18 cellular contexts compared by ENCODE assay signal in the genomic region with DNA sequence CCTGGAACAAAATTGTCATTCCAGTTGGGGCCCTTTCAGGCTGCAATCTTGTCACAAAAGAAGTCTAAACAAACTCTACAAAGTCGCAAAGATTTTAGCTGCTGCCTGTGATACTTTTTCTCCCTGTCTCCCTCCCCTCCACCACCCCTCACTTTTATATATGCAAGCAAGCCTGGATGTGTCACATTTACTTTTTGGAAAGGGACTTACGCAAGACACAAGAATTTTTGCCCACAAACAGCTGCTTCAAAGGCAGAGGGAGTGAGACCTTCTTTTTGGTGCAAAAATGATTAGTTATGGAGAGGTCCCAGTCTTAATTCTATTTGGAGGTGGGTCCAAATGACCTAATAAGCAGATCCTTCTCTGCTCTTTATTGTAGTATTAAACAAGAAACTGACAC. TPM values are rescaled to one million over a fixed set of nuclear protein-coding genes. Genes with fewer than 3 reads are reported as not detected.
A peak's percentile ranks its signal among the peaks of the same experiment; 100 is the strongest.
DNase-seq lines count a peak whose midpoint lies in the region; TF ChIP-seq lines count a peak whose summit lies in the region.
"Had no signal": no experiment of that assay in that cellular context is flagged by ENCODE, and none has a peak within 500 bp of the region (broad histone marks: within the 10 kb centered on the region; RNA-seq: fewer than 3 reads in every experiment).

No MANE protein-coding gene starts in this region.

- no peaks in the 10 kb centered on the region for H3K27me3 Mint-ChIP-seq in MCF 10A (ENCODE audit: insufficient read depth, unreplicated experiment)

- POLR2A ChIA-PET in MCF 10A (lab: Yijun Ruan, JAX): interaction anchor here (0.7 to 2.7 kb wide), 6 partner anchors 11 to 86 kb away, joined by 3 to 9 read pairs (median 5); a partner anchor contains a TSS

- TF ChIP-seq CTCF in MCF 10A (IDR thresholded peaks at IDR 0.05; ENCODE audit: unreplicated experiment) (no peak), breast epithelium (IDR thresholded peaks at IDR 0.05) (no peak), transverse colon (IDR thresholded peaks at IDR 0.05) (no peak)

- TF ChIP-seq POLR2A in breast epithelium (IDR thresholded peaks at IDR 0.05) (no peak), transverse colon (IDR thresholded peaks at IDR 0.05) (no peak)

- CTCF ChIA-PET in MCF 10A (lab: Yijun Ruan, JAX): interaction anchor here (0.7 to 3.1 kb wide), 3 partner anchors 13 to 201 kb away, joined by 3 to 10 read pairs (median 6); no protein-coding TSS in a partner anchor

- H3K4me1 ChIP-seq in breast epithelium: no peaks in the 10 kb centered on the region
- no peaks in the 10 kb centered on the region for H3K4me1 ChIP-seq in transverse colon

- no TSS peak for BruUV-seq in MCF 10A (replicated peaks; lab: Mats Ljungman, UMichigan)

- no peaks in the 10 kb centered on the region for H3K9me3 Mint-ChIP-seq in MCF 10A (ENCODE audit: unreplicated experiment)
- H3K9me3 Mint-ChIP-seq: activated CD4-positive, alpha-beta T cell treated with anti-CD3 and anti-CD28 coated beads, Interleukin-2, amount 10 ng/mL, durations not matched to agents 7 days and 5 days had no signal

- in situ Hi-C loops in transverse colon (cut with MboI; ENCODE audit: low pct_ligation_motif_present in 1 of 4, low pct_unique_long_range_greater_than_20kb in 1 of 4, low sequenced_read_pairs in 3 of 4): no loop called here

- H3K27ac ChIP-seq in breast epithelium (no peak overlapping the region), transverse colon (no peak overlapping the region)
- H3K27ac ChIP-seq: neutrophil, skin epidermis had no signal

- no peaks in the 10 kb centered on the region for H3K36me3 Mint-ChIP-seq in MCF 10A (ENCODE audit: insufficient read depth, unreplicated experiment)

- H3K36me3 ChIP-seq in breast epithelium (no peaks in the 10 kb centered on the region), transverse colon (no peaks in the 10 kb centered on the region)
- H3K36me3 ChIP-seq: neutrophil had no signal

- H3K4me3 ChIP-seq in breast epithelium (no peak overlapping the region), transverse colon (no peak overlapping the region)
- H3K4me3 ChIP-seq: skin epidermis had no signal

- no peak overlapping the region for H3K27ac Mint-ChIP-seq in MCF 10A (ENCODE audit: low read depth, unreplicated experiment)
- H3K27ac Mint-ChIP-seq: activated CD4-positive, alpha-beta T cell treated with anti-CD3 and anti-CD28 coated beads, Interleukin-2, amount 10 ng/mL, durations not matched to agents 7 days and 5 days had no signal

- H3K4me1 Mint-ChIP-seq in MCF 10A (ENCODE audit: insufficient read depth, unreplicated experiment): peaks cover 25% of the 10 kb centered on the region
- H3K4me1 Mint-ChIP-seq: activated CD4-positive, alpha-beta T cell treated with anti-CD3 and anti-CD28 coated beads, Interleukin-2, amount 10 ng/mL, durations not matched to agents 7 days and 5 days had no signal

- H3K4me3 Mint-ChIP-seq in MCF 10A (ENCODE audit: unreplicated experiment): no peak overlapping the region
- H3K4me3 Mint-ChIP-seq: activated CD4-positive, alpha-beta T cell treated with anti-CD3 and anti-CD28 coated beads, Interleukin-2, amount 10 ng/mL, durations not matched to agents 7 days and 5 days had no signal

- TF ChIP-seq EP300 in transverse colon (IDR thresholded peaks at IDR 0.05; ENCODE audit: low read depth): no peak

- intact Hi-C loops in MCF 10A (cut with micrococcal nuclease): no loop called here
- intact Hi-C loops in breast epithelium (cut with DNase I; ENCODE audit: low total_unique reads): no loop called here
- intact Hi-C loops in transverse colon (cut with DNase I; ENCODE audit: low total_unique reads): no loop called here

- 84 to 90% methylated on average over 2 of the region's 2 CpGs for WGBS in transverse colon (ENCODE audit: low coverage in 1 of 2), 2 donors

- DNase-seq in MCF 10A (ENCODE audit: unreplicated experiment): peak; percentile 76
- no peak for DNase-seq in breast epithelium (ENCODE audit: low spot score in 2 of 2)
- peak; percentile 55 for DNase-seq in RPMI7951 (ENCODE audit: low read depth)
- DNase-seq in fibroblast of peridontal ligament (ENCODE audit: extremely low read depth): peak; percentile 79
- DNase-seq in DMS53 (lab: John Stamatoyannopoulos, UW): no peak
- no peak for DNase-seq in GDM1 (lab: John Stamatoyannopoulos, UW)
- DNase-seq in SK-N-DZ (ENCODE audit: low spot score): no peak
- DNase-seq in transverse colon: no peak
- DNase-seq: activated CD4-positive, alpha-beta T cell treated with anti-CD3 and anti-CD28 coated beads, Interleukin-2, amount 10 ng/mL, durations not matched to agents 7 days and 5 days; activated T-cell treated with anti-CD3 and anti-CD28 coated beads, Interleukin-2, amount 50 U/mL, for 48 hours; amygdala; foreskin melanocyte; mesendoderm; NCI-H1417; NCI-H345; RPMI8226 had no signal

- no peaks in the 10 kb centered on the region for H3K9me3 ChIP-seq in breast epithelium
- no peaks in the 10 kb centered on the region for H3K9me3 ChIP-seq in transverse colon
- H3K9me3 ChIP-seq: neutrophil had no signal

- H3K27me3 ChIP-seq in breast epithelium (no peaks in the 10 kb centered on the region), transverse colon (no peaks in the 10 kb centered on the region)
- H3K27me3 ChIP-seq: neutrophil had no signal

RNA-seq across cellular contexts. Expression of a gene that starts 22.9 kb away (rescaled TPM):
- 13.3 and 16.0 TPM in 2 replicates for total RNA-seq in MCF 10A (2022)
- 10 to 100 TPM in 2 of 3 donors, 1 to 10 TPM in 1; 4.8 to 45.2 (median 43.3) TPM for total RNA-seq in breast epithelium
- 9.2 and 18.1 TPM in 2 replicates for total RNA-seq in RPMI7951 (2014; rRNA removed; shearing (Covaris generic))
- polyA plus RNA-seq in SK-N-DZ (2014; cell fraction: cytosol; rRNA removed): 12.2 and 15.5 TPM in 2 replicates
- polyA plus RNA-seq in SK-N-DZ (2014; cell fraction: nucleus; rRNA removed): 20.3 and 23.3 TPM in 2 replicates
- 10 to 100 TPM; 21.5 to 50.8 (median 34.0) TPM for total RNA-seq in transverse colon

Comparison
In these comparisons a context has a peak if more than half of its experiments do, and no peak if none do; other contexts are left out.
1. DNase-seq: peak in MCF 10A (single experiment), RPMI7951 (single experiment) and fibroblast of peridontal ligament (single experiment); none in breast epithelium (0 of 2), DMS53 (single experiment), GDM1 (single experiment), SK-N-DZ (single experiment) and transverse colon (single experiment).